1 cellular context compared by ENCODE assay signal in the genomic region with DNA sequence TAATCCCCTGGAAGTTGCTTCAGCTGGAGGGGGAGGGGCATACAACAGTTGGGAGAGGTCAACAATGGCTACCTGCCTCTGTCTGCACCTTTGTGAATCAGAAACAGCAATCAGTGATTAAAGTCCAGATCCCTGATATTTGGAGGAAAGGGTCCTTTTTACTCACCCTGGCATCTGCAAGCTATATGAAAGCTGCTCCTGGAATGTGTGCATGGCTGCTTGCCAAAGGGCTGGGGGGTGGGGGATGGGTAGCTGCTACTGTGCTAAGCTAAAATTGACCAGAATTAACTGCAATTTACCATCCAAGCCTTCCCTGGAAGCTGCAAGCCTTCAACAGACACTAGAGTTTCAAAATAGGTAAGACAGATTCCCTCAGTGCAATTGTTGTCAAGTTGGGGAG.
TF ChIP-seq lines count a peak whose summit lies in the region.

No MANE protein-coding gene starts in this region.

TF ChIP-seq in HepG2, 621 proteins besides CTCF, POLR2A, EP300 and RAD21 (continued from another document):
- TF ChIP-seq, protein P1, sequence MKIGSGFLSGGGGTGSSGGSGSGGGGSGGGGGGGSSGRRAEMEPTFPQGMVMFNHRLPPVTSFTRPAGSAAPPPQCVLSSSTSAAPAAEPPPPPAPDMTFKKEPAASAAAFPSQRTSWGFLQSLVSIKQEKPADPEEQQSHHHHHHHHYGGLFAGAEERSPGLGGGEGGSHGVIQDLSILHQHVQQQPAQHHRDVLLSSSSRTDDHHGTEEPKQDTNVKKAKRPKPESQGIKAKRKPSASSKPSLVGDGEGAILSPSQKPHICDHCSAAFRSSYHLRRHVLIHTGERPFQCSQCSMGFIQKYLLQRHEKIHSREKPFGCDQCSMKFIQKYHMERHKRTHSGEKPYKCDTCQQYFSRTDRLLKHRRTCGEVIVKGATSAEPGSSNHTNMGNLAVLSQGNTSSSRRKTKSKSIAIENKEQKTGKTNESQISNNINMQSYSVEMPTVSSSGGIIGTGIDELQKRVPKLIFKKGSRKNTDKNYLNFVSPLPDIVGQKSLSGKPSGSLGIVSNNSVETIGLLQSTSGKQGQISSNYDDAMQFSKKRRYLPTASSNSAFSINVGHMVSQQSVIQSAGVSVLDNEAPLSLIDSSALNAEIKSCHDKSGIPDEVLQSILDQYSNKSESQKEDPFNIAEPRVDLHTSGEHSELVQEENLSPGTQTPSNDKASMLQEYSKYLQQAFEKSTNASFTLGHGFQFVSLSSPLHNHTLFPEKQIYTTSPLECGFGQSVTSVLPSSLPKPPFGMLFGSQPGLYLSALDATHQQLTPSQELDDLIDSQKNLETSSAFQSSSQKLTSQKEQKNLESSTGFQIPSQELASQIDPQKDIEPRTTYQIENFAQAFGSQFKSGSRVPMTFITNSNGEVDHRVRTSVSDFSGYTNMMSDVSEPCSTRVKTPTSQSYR (CRISPR knock-in tag; IDR thresholded peaks at IDR 0.05; ENCODE audit: borderline replicate concordance): peak; percentile 37; the same call in 1 of the 2 replicates
TF ChIP-seq in HepG2: peak in this region for 2.
